Comparison of ENCODE assay signal across 10 cellular contexts in genomic region chr11:1152316-1153104, GRCh38. TPM values are rescaled to one million over a fixed set of nuclear protein-coding genes. Genes with fewer than 3 reads are reported as not detected.
DNase-seq lines count a peak whose midpoint lies in the region; ATAC-seq and TF ChIP-seq lines count a peak whose summit lies in the region.
"Had no signal": no experiment of that assay in that cellular context is flagged by ENCODE, and none has a peak within 500 bp of the region (broad histone marks: within the 10 kb centered on the region; RNA-seq: fewer than 3 reads in every experiment).

No MANE protein-coding gene starts in this region.

- no peaks in the 10 kb centered on the region for H4K20me1 ChIP-seq in MM.1S (ENCODE audit: insufficient read depth, low read length)

- no peaks in the 10 kb centered on the region for H3K79me2 ChIP-seq in MM.1S (ENCODE audit: low read length)

- H3K27ac Mint-ChIP-seq in natural killer cell treated with Interleukin-12 subunit alpha and Interleukin-12 subunit beta and Interleukin-15 and Interleukin-18, amount 100 ng/mL, for 72 hours: no peak overlapping the region

- H3K36me3 ChIP-seq in GM06990 (ENCODE audit: control insufficient read depth, insufficient read depth, low read length) (no peaks in the 10 kb centered on the region), MM.1S (replicated peaks; ENCODE audit: insufficient read depth, low read length) (no peaks in the 10 kb centered on the region)
- H3K36me3 ChIP-seq: thoracic aorta had no signal

- peaks cover 4% of the 10 kb centered on the region for H3K9me3 Mint-ChIP-seq in natural killer cell treated with Interleukin-12 subunit alpha and Interleukin-12 subunit beta and Interleukin-15 and Interleukin-18, amount 100 ng/mL, for 72 hours

- H3F3A ChIP-seq in MM.1S (ENCODE audit: insufficient read depth, low read length): no peaks in the 10 kb centered on the region

- H3K4me3 Mint-ChIP-seq in natural killer cell treated with Interleukin-12 subunit alpha and Interleukin-12 subunit beta and Interleukin-15 and Interleukin-18, amount 100 ng/mL, for 72 hours: no peak overlapping the region

- no peak overlapping the region for H3K4me2 ChIP-seq in MM.1S (ENCODE audit: low read depth, low read length)

- peak; percentile 74 to 76 for ATAC-seq in natural killer cell treated with Interleukin-12 subunit alpha and Interleukin-12 subunit beta and Interleukin-15 and Interleukin-18, amount 100 ng/mL, for 72 hours

- no peaks in the 10 kb centered on the region for H3K4me1 ChIP-seq in MM.1S (ENCODE audit: low read length)

- H3K27me3 ChIP-seq in GM06990 (replicated peaks; ENCODE audit: control insufficient read depth, insufficient read depth, low read length) (no peaks in the 10 kb centered on the region), MM.1S (replicated peaks; ENCODE audit: insufficient read depth, low read length) (peaks cover 67% of the 10 kb centered on the region)

- no peak for TF ChIP-seq CTCF in GM06990 (IDR thresholded peaks at IDR 0.05; ENCODE audit: insufficient read depth, low read length, poor library complexity, severe bottlenecking)
- no peak for TF ChIP-seq CTCF in MM.1S (IDR thresholded peaks at IDR 0.05; ENCODE audit: low read length)

- no peak overlapping the region for H3K27ac ChIP-seq in MM.1S (ENCODE audit: low read length)
- H3K27ac ChIP-seq: thoracic aorta had no signal

- H3K27me3 Mint-ChIP-seq in natural killer cell treated with Interleukin-12 subunit alpha and Interleukin-12 subunit beta and Interleukin-15 and Interleukin-18, amount 100 ng/mL, for 72 hours: peaks cover 4 to 8% of the 10 kb centered on the region in 2 donors

- DNase-seq in GM06990 (ENCODE audit: extremely low read depth, insufficient read length): peak; percentile 42
- peak; percentile 57 for DNase-seq in amniotic epithelial cell (ENCODE audit: low read depth)
- peak; percentile 80 for DNase-seq in natural killer cell treated with Interleukin-12 subunit alpha and Interleukin-12 subunit beta and Interleukin-15 and Interleukin-18, amount 100 ng/mL, for 72 hours (ENCODE audit: low spot score)
- DNase-seq in DMS153 (lab: John Stamatoyannopoulos, UW): no peak
- no peak for DNase-seq in MM.1S
- DNase-seq in cerebellum (ENCODE audit: low spot score): no peak
- DNase-seq in T1000 (lab: John Stamatoyannopoulos, UW): no peak

- H3K9ac ChIP-seq in MM.1S (ENCODE audit: low read length): no peak overlapping the region

- H3K4me1 Mint-ChIP-seq in natural killer cell treated with Interleukin-12 subunit alpha and Interleukin-12 subunit beta and Interleukin-15 and Interleukin-18, amount 100 ng/mL, for 72 hours (ENCODE audit: low read depth in 2 of 2): peaks cover 0 to 9% of the 10 kb centered on the region in 2 donors

- TF ChIP-seq EP300 in Ishikawa (IDR thresholded peaks at IDR 0.05; ENCODE audit: borderline replicate concordance): peak; percentile 91

- H3K4me3 ChIP-seq in GM06990 (replicated peaks; ENCODE audit: low read depth, low read length): no peak overlapping the region
- no peak overlapping the region for H3K4me3 ChIP-seq in MM.1S (ENCODE audit: low read length)
- H3K4me3 ChIP-seq: thoracic aorta had no signal

- H3K9me2 ChIP-seq in MM.1S (replicated peaks; ENCODE audit: insufficient read depth, low read length): no peaks in the 10 kb centered on the region

- no peaks in the 10 kb centered on the region for H3K36me3 Mint-ChIP-seq in natural killer cell treated with Interleukin-12 subunit alpha and Interleukin-12 subunit beta and Interleukin-15 and Interleukin-18, amount 100 ng/mL, for 72 hours

- H3K9me3 ChIP-seq in MM.1S (replicated peaks; ENCODE audit: insufficient read depth, low read length): no peaks in the 10 kb centered on the region
- H3K9me3 ChIP-seq: thoracic aorta had no signal

- TF ChIP-seq RAD21 in Ishikawa (IDR thresholded peaks at IDR 0.05; ENCODE audit: low read depth): no peak

- no peak overlapping the region for H2AFZ ChIP-seq in MM.1S (ENCODE audit: low read length)

TF ChIP-seq in Ishikawa, 13 proteins besides CTCF, POLR2A, EP300 and RAD21:
- TF ChIP-seq FOXM1 (IDR thresholded peaks at IDR 0.05; ENCODE audit: borderline replicate concordance, low read depth) (peak; percentile 82; the same call in 1 of the 2 replicates), MAX (IDR thresholded peaks at IDR 0.05) (peak; percentile 30; the same call in 1 of the 2 replicates), TAF1 (IDR thresholded peaks at IDR 0.05; ENCODE audit: low read depth) (peak; percentile 46; the same call in 1 of the 2 replicates), ZBTB7A (IDR thresholded peaks at IDR 0.05; ENCODE audit: low read depth) (peak; percentile 92; the same call in 1 of the 2 replicates), USF1 (IDR thresholded peaks at IDR 0.05) (peak; percentile 31; the same call in 1 of the 2 replicates), TCF12 (IDR thresholded peaks at IDR 0.05; ENCODE audit: low read depth) (peak; percentile 96), NFIC (IDR thresholded peaks at IDR 0.05) (peak; percentile 79), YY1 (IDR thresholded peaks at IDR 0.05; ENCODE audit: low read depth) (no peak), CEBPB (IDR thresholded peaks at IDR 0.05) (peak; percentile 43; the same call in 1 of the 2 replicates), EGR1 (IDR thresholded peaks at IDR 0.05) (no peak), CREB1 (IDR thresholded peaks at IDR 0.05; ENCODE audit: low read depth) (no peak), TEAD4 (IDR thresholded peaks at IDR 0.05) (peak; percentile 51; the same call in 1 of the 2 replicates), REST (IDR thresholded peaks at IDR 0.05; ENCODE audit: low read depth) (no peak; the same call in 1 of the 2 replicates)

RNA-seq across cellular contexts. Expression of gene MUC5AC, which starts 5.2 kb away (rescaled TPM):
- total RNA-seq in natural killer cell treated with Interleukin-12 subunit alpha and Interleukin-12 subunit beta and Interleukin-15 and Interleukin-18, amount 100 ng/mL, for 72 hours: not detected
- total RNA-seq in cerebellum: under 0.01 TPM
- total RNA-seq: pulmonary artery endothelial cell had no signal

Comparison
In these comparisons a context has a peak if more than half of its experiments do, and no peak if none do; other contexts are left out.
1. DNase-seq: peak in GM06990 (single experiment), amniotic epithelial cell (single experiment) and natural killer cell treated with Interleukin-12 subunit alpha and Interleukin-12 subunit beta and Interleukin-15 and Interleukin-18, amount 100 ng/mL, for 72 hours (single experiment); none in DMS153 (single experiment), MM.1S (single experiment), cerebellum (single experiment) and T1000 (single experiment).